In the genomic region with DNA sequence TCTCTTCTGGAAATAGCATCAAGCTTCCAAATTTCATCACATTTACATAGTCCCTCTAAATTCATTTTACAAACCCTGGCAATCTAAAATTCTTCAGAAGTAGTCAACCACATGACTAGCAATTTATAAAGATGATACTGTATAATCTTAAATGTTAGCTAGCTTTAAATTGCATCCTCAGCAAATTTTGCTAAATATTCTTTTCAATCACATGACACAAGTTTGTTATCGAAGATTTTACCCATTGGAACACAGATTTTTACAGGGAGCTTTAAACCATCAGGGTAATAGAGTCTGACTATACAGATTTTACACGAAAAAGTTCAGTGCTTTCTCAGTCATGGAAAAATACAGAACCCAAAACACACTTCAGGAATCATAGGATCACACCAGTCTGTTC, we compare ENCODE assay signal across 2 cellular contexts.
A peak's percentile ranks its signal among the peaks of the same experiment; 100 is the strongest.
TF ChIP-seq lines count a peak whose summit lies in the region.

No MANE protein-coding gene starts in this region.

TF ChIP-seq in HepG2, 621 proteins besides CTCF, POLR2A, EP300 and RAD21:
- TF ChIP-seq MAFK (conservative IDR thresholded peaks at IDR 0.05 in 1 of 2, IDR thresholded peaks at IDR 0.05 in 1 of 2; ENCODE audit: low read length in 2 of 2): peak; percentile 88 to 95
- peak; percentile 92 for TF ChIP-seq MAFF (IDR thresholded peaks at IDR 0.05; ENCODE audit: low read depth, low read length)
- no peak for TF ChIP-seq SNAI1 (CRISPR knock-in tag; IDR thresholded peaks at IDR 0.05; ENCODE audit: borderline replicate concordance)
- TF ChIP-seq LCORL (IDR thresholded peaks at IDR 0.05): no peak
- no peak for TF ChIP-seq LCORL (CRISPR knock-in tag; IDR thresholded peaks at IDR 0.05)
- no peak for TF ChIP-seq ZNF121 (CRISPR knock-in tag; IDR thresholded peaks at IDR 0.05)
- no peak for TF ChIP-seq ZBTB4 (CRISPR knock-in tag; IDR thresholded peaks at IDR 0.05; ENCODE audit: borderline replicate concordance)

TF ChIP-seq in K562, 482 proteins besides CTCF, POLR2A, EP300 and RAD21:
- TF ChIP-seq, protein P1, sequence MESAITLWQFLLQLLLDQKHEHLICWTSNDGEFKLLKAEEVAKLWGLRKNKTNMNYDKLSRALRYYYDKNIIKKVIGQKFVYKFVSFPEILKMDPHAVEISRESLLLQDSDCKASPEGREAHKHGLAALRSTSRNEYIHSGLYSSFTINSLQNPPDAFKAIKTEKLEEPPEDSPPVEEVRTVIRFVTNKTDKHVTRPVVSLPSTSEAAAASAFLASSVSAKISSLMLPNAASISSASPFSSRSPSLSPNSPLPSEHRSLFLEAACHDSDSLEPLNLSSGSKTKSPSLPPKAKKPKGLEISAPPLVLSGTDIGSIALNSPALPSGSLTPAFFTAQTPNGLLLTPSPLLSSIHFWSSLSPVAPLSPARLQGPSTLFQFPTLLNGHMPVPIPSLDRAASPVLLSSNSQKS (CRISPR knock-in tag; IDR thresholded peaks at IDR 0.05): no peak
- TF ChIP-seq ZNF316 (IDR thresholded peaks at IDR 0.05) (peak; percentile 97), EZH2 (IDR thresholded peaks at IDR 0.05; ENCODE audit: borderline replicate concordance, low read depth, low read length) (no peak), RB1 (IDR thresholded peaks at IDR 0.05; ENCODE audit: low read depth) (no peak), ZFP1 (CRISPR knock-in tag; IDR thresholded peaks at IDR 0.05) (no peak), TFE3 (CRISPR knock-in tag; IDR thresholded peaks at IDR 0.05) (peak; percentile 67), C11orf30 (IDR thresholded peaks at IDR 0.05; ENCODE audit: low read depth) (peak; percentile 89), POLR2AphosphoS2 (IDR thresholded peaks at IDR 0.05; ENCODE audit: low read length) (no peak), MAFF (IDR thresholded peaks at IDR 0.05; ENCODE audit: low read length) (peak; percentile 92), MAFG (tag; conservative IDR thresholded peaks at IDR 0.05) (peak; percentile 89), ZNF407 (IDR thresholded peaks at IDR 0.05; ENCODE audit: low read depth) (no peak), ARID1B (IDR thresholded peaks at IDR 0.05) (no peak), YBX1 (IDR thresholded peaks at IDR 0.05) (no peak), STAG1 (CRISPR knock-in tag; IDR thresholded peaks at IDR 0.05; ENCODE audit: borderline replicate concordance) (no peak), HNRNPLL (IDR thresholded peaks at IDR 0.05; ENCODE audit: low read depth, low read length, poor library complexity, severe bottlenecking) (no peak), MAFK (IDR thresholded peaks at IDR 0.05; ENCODE audit: low read length) (peak; percentile 91), ZNF584 (CRISPR knock-in tag; IDR thresholded peaks at IDR 0.05; ENCODE audit: low read depth) (no peak), L3MBTL2 (IDR thresholded peaks at IDR 0.05) (no peak)
